In genomic region chr7:110767550-110768137, GRCh38 we compare ENCODE assay signal across 20 cellular contexts.
DNase-seq lines count a peak whose midpoint lies in the region; ATAC-seq, FAIRE-seq and TF ChIP-seq lines count a peak whose summit lies in the region.
"Had no signal": no experiment of that assay in that cellular context is flagged by ENCODE, and none has a peak within 500 bp of the region (broad histone marks: within the 10 kb centered on the region; RNA-seq: fewer than 3 reads in every experiment).

No MANE protein-coding gene starts in this region.

- H3K36me3 ChIP-seq in GM23338 (ENCODE audit: insufficient read depth) (no peaks in the 10 kb centered on the region), testis (ENCODE audit: low read depth, missing control alignments) (no peaks in the 10 kb centered on the region)

- TF ChIP-seq CTCF in GM23338 (conservative IDR thresholded peaks at IDR 0.05; ENCODE audit: low read depth in 2 of 2) (no peak), VCaP (conservative IDR thresholded peaks at IDR 0.05) (no peak), nephron progenitor cell (IDR thresholded peaks at IDR 0.05) (no peak), testis (IDR thresholded peaks at IDR 0.05) (no peak)

- no peaks in the 10 kb centered on the region for H3F3A ChIP-seq in GM23338 (replicated peaks; ENCODE audit: low read depth)

- H3K4me3 Mint-ChIP-seq in GM23338 (no peak overlapping the region), nephron progenitor cell (no peak overlapping the region)
- H3K4me3 Mint-ChIP-seq: CD4-positive, alpha-beta T cell; H9; IgD-negative memory B cell had no signal

- H3K9me3 Mint-ChIP-seq in GM23338 (no peaks in the 10 kb centered on the region), nephron progenitor cell (no peaks in the 10 kb centered on the region)
- H3K9me3 Mint-ChIP-seq: CD4-positive, alpha-beta T cell; H9; IgD-negative memory B cell had no signal

- H3K27me3 ChIP-seq in GM23338 (ENCODE audit: insufficient read depth) (no peaks in the 10 kb centered on the region), testis (no peaks in the 10 kb centered on the region)

- no peaks in the 10 kb centered on the region for H4K20me1 ChIP-seq in GM23338 (replicated peaks; ENCODE audit: insufficient read depth)

- H3K4me1 ChIP-seq in GM23338 (ENCODE audit: insufficient read depth) = peaks cover 10% of the 10 kb centered on the region; the same call in 1 of the 2 replicates
- no peaks in the 10 kb centered on the region for H3K4me1 ChIP-seq in testis
- H3K4me1 ChIP-seq: A549, Caco-2 had no signal

- H3K4me2 ChIP-seq in GM23338 = no peak overlapping the region
- H3K4me2 ChIP-seq: A549 had no signal

- H3K79me2 ChIP-seq in GM23338 (replicated peaks; ENCODE audit: insufficient read depth) = no peaks in the 10 kb centered on the region

- TF ChIP-seq POLR2A in testis (IDR thresholded peaks at IDR 0.05) = no peak

- peaks cover 18% of the 10 kb centered on the region for H3K4me1 Mint-ChIP-seq in GM23338
- no peaks in the 10 kb centered on the region for H3K4me1 Mint-ChIP-seq in nephron progenitor cell

- DNase-seq in GM23338 (ENCODE audit: low spot score) (no peak), nephron progenitor cell (no peak), NCI-H524 (lab: John Stamatoyannopoulos, UW) (no peak), iPS-NIHi11 (ENCODE audit: low spot score) (no peak), testis (no peak), RCC 7860 (ENCODE audit: low spot score) (no peak)
- DNase-seq: AML-193; Caco-2; CD4-positive, alpha-beta T cell; DMS153; DMS79; GDM1; H9 had no signal

- intact Hi-C loops in testis (cut with DNase I; ENCODE audit: low total_unique reads) = no loop called here

- H3K27me3 Mint-ChIP-seq in GM23338 (ENCODE audit: insufficient read depth, low read depth, poor library complexity) (no peaks in the 10 kb centered on the region), nephron progenitor cell (ENCODE audit: low read depth, poor library complexity) (no peaks in the 10 kb centered on the region)
- H3K27me3 Mint-ChIP-seq: CD4-positive, alpha-beta T cell; IgD-negative memory B cell had no signal

- 81 to 86% methylated on average over 3 of the region's 3 CpGs for WGBS in testis, 2 donors

- ATAC-seq in GM23338 = no peak
- ATAC-seq: A549, HepG2 had no signal

- H2AFZ ChIP-seq in GM23338 = no peak overlapping the region

- no peak for FAIRE-seq in RCC 7860 (lab: Jason Lieb, UNC)
- FAIRE-seq: A549, GM12892, H1, HepG2 had no signal

- no peak overlapping the region for H3K4me3 ChIP-seq in GM23338
- H3K4me3 ChIP-seq in testis = no peak overlapping the region
- H3K4me3 ChIP-seq: A549 had no signal

- H3K9me3 ChIP-seq in testis = no peaks in the 10 kb centered on the region
- H3K9me3 ChIP-seq: A549, Caco-2 had no signal

- H3K9me2 ChIP-seq in GM23338 (ENCODE audit: insufficient read depth) = no peaks in the 10 kb centered on the region; the same call in none of the 2 replicates

- no peaks in the 10 kb centered on the region for H3K36me3 Mint-ChIP-seq in GM23338 (ENCODE audit: low read depth)
- H3K36me3 Mint-ChIP-seq in nephron progenitor cell (ENCODE audit: low read depth) = no peaks in the 10 kb centered on the region
- H3K36me3 Mint-ChIP-seq: IgD-negative memory B cell had no signal

- 0 out of 2 replicates have a peak overlapping the region, but pooled peaks have one; percentile 2 for H3K27ac Mint-ChIP-seq in GM23338
- H3K27ac Mint-ChIP-seq in nephron progenitor cell = peak overlapping the region; percentile 2
- H3K27ac Mint-ChIP-seq: CD4-positive, alpha-beta T cell; IgD-negative memory B cell had no signal

- H3K27ac ChIP-seq in GM23338 (ENCODE audit: low read depth) = no peak overlapping the region
- peak overlapping the region; percentile 73 for H3K27ac ChIP-seq in VCaP
- H3K27ac ChIP-seq in testis = no peak overlapping the region
- H3K27ac ChIP-seq: A549, C4-2B had no signal

TF ChIP-seq in GM23338, 12 proteins besides CTCF, POLR2A, EP300 and RAD21 (continues in another document):
- no peak for TF ChIP-seq EZH2 (IDR thresholded peaks at IDR 0.05; ENCODE audit: low read depth, unreplicated experiment)
- TF ChIP-seq REST (IDR thresholded peaks at IDR 0.05; ENCODE audit: unreplicated experiment) = no peak
- no peak for TF ChIP-seq JUNB (IDR thresholded peaks at IDR 0.05; ENCODE audit: unreplicated experiment)
- no peak for TF ChIP-seq CREB1 (CRISPR knock-in tag; IDR thresholded peaks at IDR 0.05; ENCODE audit: low read depth)
- TF ChIP-seq ZNF331 (CRISPR knock-in tag; IDR thresholded peaks at IDR 0.05; ENCODE audit: low read depth) = no peak
- TF ChIP-seq NANOG (IDR thresholded peaks at IDR 0.05; ENCODE audit: borderline replicate concordance) = no peak
- TF ChIP-seq, protein P1, sequence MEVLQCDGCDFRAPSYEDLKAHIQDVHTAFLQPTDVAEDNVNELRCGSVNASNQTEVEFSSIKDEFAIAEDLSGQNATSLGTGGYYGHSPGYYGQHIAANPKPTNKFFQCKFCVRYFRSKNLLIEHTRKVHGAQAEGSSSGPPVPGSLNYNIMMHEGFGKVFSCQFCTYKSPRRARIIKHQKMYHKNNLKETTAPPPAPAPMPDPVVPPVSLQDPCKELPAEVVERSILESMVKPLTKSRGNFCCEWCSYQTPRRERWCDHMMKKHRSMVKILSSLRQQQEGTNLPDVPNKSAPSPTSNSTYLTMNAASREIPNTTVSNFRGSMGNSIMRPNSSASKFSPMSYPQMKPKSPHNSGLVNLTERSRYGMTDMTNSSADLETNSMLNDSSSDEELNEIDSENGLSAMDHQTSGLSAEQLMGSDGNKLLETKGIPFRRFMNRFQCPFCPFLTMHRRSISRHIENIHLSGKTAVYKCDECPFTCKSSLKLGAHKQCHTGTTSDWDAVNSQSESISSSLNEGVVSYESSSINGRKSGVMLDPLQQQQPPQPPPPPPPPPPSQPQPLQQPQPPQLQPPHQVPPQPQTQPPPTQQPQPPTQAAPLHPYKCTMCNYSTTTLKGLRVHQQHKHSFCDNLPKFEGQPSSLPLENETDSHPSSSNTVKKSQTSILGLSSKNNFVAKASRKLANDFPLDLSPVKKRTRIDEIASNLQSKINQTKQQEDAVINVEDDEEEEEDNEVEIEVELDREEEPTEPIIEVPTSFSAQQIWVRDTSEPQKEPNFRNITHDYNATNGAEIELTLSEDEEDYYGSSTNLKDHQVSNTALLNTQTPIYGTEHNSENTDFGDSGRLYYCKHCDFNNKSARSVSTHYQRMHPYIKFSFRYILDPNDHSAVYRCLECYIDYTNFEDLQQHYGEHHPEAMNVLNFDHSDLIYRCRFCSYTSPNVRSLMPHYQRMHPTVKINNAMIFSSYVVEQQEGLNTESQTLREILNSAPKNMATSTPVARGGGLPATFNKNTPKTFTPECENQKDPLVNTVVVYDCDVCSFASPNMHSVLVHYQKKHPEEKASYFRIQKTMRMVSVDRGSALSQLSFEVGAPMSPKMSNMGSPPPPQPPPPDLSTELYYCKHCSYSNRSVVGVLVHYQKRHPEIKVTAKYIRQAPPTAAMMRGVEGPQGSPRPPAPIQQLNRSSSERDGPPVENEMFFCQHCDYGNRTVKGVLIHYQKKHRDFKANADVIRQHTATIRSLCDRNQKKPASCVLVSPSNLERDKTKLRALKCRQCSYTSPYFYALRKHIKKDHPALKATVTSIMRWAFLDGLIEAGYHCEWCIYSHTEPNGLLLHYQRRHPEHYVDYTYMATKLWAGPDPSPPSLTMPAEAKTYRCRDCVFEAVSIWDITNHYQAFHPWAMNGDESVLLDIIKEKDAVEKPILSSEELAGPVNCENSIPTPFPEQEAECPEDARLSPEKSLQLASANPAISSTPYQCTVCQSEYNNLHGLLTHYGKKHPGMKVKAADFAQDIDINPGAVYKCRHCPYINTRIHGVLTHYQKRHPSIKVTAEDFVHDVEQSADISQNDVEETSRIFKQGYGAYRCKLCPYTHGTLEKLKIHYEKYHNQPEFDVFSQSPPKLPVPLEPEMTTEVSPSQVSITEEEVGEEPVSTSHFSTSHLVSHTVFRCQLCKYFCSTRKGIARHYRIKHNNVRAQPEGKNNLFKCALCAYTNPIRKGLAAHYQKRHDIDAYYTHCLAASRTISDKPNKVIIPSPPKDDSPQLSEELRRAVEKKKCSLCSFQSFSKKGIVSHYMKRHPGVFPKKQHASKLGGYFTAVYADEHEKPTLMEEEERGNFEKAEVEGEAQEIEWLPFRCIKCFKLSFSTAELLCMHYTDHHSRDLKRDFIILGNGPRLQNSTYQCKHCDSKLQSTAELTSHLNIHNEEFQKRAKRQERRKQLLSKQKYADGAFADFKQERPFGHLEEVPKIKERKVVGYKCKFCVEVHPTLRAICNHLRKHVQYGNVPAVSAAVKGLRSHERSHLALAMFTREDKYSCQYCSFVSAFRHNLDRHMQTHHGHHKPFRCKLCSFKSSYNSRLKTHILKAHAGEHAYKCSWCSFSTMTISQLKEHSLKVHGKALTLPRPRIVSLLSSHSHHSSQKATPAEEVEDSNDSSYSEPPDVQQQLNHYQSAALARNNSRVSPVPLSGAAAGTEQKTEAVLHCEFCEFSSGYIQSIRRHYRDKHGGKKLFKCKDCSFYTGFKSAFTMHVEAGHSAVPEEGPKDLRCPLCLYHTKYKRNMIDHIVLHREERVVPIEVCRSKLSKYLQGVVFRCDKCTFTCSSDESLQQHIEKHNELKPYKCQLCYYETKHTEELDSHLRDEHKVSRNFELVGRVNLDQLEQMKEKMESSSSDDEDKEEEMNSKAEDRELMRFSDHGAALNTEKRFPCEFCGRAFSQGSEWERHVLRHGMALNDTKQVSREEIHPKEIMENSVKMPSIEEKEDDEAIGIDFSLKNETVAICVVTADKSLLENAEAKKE (CRISPR knock-in tag; IDR thresholded peaks at IDR 0.05) = no peak
